Comparison of ENCODE assay signal across 8 cellular contexts in the genomic region with DNA sequence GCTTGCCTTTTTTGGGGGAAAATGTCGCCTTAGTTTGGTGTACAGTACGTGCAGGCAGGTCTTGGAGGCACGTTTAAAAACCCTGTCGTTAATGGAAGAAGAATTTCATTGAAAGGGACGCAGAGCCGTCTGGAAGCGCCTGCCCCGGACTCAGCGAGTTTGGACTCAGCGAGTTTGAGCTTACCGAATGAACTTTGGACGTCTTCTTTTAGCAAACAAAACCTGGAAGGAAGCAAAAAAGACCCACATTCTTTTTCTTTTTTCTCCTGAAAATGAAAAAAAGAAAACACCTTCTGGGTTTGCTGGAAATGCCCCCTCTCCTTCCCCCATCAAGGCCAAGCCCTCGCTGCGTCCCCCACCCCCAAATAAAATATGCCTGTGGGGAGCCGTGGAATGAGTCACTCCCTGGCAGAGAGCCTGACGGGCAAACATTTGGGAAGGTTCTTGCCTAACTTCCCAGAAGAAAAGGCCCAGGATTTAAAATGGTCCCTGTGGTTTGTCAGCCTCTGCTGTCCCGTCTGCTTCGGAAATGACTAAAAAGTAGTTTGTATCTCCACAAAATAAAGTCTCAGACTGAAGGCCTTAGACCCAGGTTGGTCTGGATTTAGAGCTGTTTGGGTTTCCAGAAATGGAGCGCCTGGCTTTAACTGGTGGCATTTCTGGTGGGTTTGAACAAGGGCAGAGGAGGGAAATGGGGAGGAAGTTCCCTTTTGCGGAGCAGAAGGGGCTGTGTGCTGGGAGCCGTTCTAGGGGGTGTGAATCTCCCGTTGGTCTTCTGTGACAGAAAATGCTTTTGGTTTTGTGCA. TPM values are rescaled to one million over a fixed set of nuclear protein-coding genes. Genes with fewer than 3 reads are reported as not detected.
A peak's percentile ranks its signal among the peaks of the same experiment; 100 is the strongest.
DNase-seq lines count a peak whose midpoint lies in the region; ATAC-seq lines count a peak whose summit lies in the region.

No MANE protein-coding gene starts in this region.

- H3K4me3 Mint-ChIP-seq in activated T-helper 17 cell treated with anti-CD3 and anti-CD28 coated beads, Interleukin-2, amount 50 U/mL, for 72 hours = peak overlapping the region; percentile 90

- no peaks in the 10 kb centered on the region for H3K9me3 ChIP-seq in HUES48 (ENCODE audit: control insufficient read depth, insufficient read depth, low read length)

- no peaks in the 10 kb centered on the region for H3K9me3 Mint-ChIP-seq in activated T-helper 17 cell treated with anti-CD3 and anti-CD28 coated beads, Interleukin-2, amount 50 U/mL, for 72 hours

- peak overlapping the region; percentile 81 for H3K27ac Mint-ChIP-seq in activated T-helper 17 cell treated with anti-CD3 and anti-CD28 coated beads, Interleukin-2, amount 50 U/mL, for 72 hours

- H3K4me1 ChIP-seq in HUES48 (ENCODE audit: control insufficient read depth, insufficient read depth, low read length) (peaks cover 34% of the 10 kb centered on the region), rectal smooth muscle tissue (ENCODE audit: control insufficient read depth, insufficient read depth, low read length) (peaks cover 24% of the 10 kb centered on the region)

- H3K27me3 ChIP-seq in HUES48 (ENCODE audit: control insufficient read depth, insufficient read depth, low read length) (no peaks in the 10 kb centered on the region; the same call in 1 of the 2 replicates), rectal smooth muscle tissue (ENCODE audit: control insufficient read depth, insufficient read depth, low read length) (no peaks in the 10 kb centered on the region)

- H3K36me3 Mint-ChIP-seq in activated T-helper 17 cell treated with anti-CD3 and anti-CD28 coated beads, Interleukin-2, amount 50 U/mL, for 72 hours (ENCODE audit: low read depth) = peaks cover 12% of the 10 kb centered on the region

- no peaks in the 10 kb centered on the region for H3K27me3 Mint-ChIP-seq in activated T-helper 17 cell treated with anti-CD3 and anti-CD28 coated beads, Interleukin-2, amount 50 U/mL, for 72 hours

- ATAC-seq in activated T-helper 17 cell treated with anti-CD3 and anti-CD28 coated beads, Interleukin-2, amount 50 U/mL, for 72 hours (replicated peaks) = no peak
- ATAC-seq in left cardiac atrium = peak; percentile 42 to 46
- ATAC-seq in HG03025 (IDR thresholded peaks at IDR 0.05; ENCODE audit: low FRiP score, unreplicated experiment) = no peak

- intact Hi-C loops in left cardiac atrium (cut with DNase I) = no loop called here

- DNase-seq in CD1c-positive myeloid dendritic cell (ENCODE audit: extremely low spot score) (peak; percentile 61), left cardiac atrium (peak; percentile 85), NCI-H146 treated with DMSO at 0.1 percent for 48 hours (lab: John Stamatoyannopoulos, UW; ENCODE audit: unreplicated experiment) (no peak)
- DNase-seq in stimulated activated CD4-positive, alpha-beta T cell treated with anti-CD3 and anti-CD28 coated beads, Interleukin-15, amount 100 ng/mL, for 24 hours = no peak

- H3K4me3 ChIP-seq in HUES48 (ENCODE audit: low read depth, low read length) (peak overlapping the region; percentile 81), rectal smooth muscle tissue (ENCODE audit: low read length) (peak overlapping the region; percentile 91)

- peak overlapping the region; percentile 74 for H3K27ac ChIP-seq in HUES48 (ENCODE audit: low read depth, low read length)
- H3K27ac ChIP-seq in rectal smooth muscle tissue (ENCODE audit: low read depth, low read length) = peak overlapping the region; percentile 84

- no peaks in the 10 kb centered on the region for H3K36me3 ChIP-seq in HUES48 (ENCODE audit: control insufficient read depth, insufficient read depth, low read length)
- H3K36me3 ChIP-seq in rectal smooth muscle tissue (ENCODE audit: control insufficient read depth, insufficient read depth, low read length) = no peaks in the 10 kb centered on the region

- H3K4me1 Mint-ChIP-seq in activated T-helper 17 cell treated with anti-CD3 and anti-CD28 coated beads, Interleukin-2, amount 50 U/mL, for 72 hours = peaks cover 18% of the 10 kb centered on the region

- H3K9ac ChIP-seq in HUES48 (ENCODE audit: low read depth, low read length) (peak overlapping the region; percentile 64; the same call in 1 of the 2 replicates), rectal smooth muscle tissue (ENCODE audit: low read length) (peak overlapping the region; percentile 59)

RNA-seq across cellular contexts. Expression of gene NEK6, which starts 1.7 kb away (rescaled TPM):
- total RNA-seq in activated T-helper 17 cell treated with anti-CD3 and anti-CD28 coated beads, Interleukin-2, amount 50 U/mL, for 72 hours = 1 to 10 TPM; 6.8 to 7.6 TPM
- total RNA-seq in left cardiac atrium = 10 to 100 TPM; 28.7 to 32.6 TPM

Comparison
In these comparisons a context has a peak if more than half of its experiments do, and no peak if none do; other contexts are left out.
1. DNase-seq: peak in CD1c-positive myeloid dendritic cell (single experiment) and left cardiac atrium (single experiment); none in stimulated activated CD4-positive, alpha-beta T cell treated with anti-CD3 and anti-CD28 coated beads, Interleukin-15, amount 100 ng/mL, for 24 hours (single experiment) and NCI-H146 treated with DMSO at 0.1 percent for 48 hours (single experiment).
2. ATAC-seq: peak in left cardiac atrium (2 of 2); none in activated T-helper 17 cell treated with anti-CD3 and anti-CD28 coated beads, Interleukin-2, amount 50 U/mL, for 72 hours (single experiment) and HG03025 (single experiment).